ENCODE assay signal across 19 cellular contexts in genomic region chr7:12923971-12924370, GRCh38.
DNase-seq lines count a peak whose midpoint lies in the region; ATAC-seq and TF ChIP-seq lines count a peak whose summit lies in the region.
"Had no signal": no experiment of that assay in that cellular context is flagged by ENCODE, and none has a peak within 500 bp of the region (broad histone marks: within the 10 kb centered on the region; RNA-seq: fewer than 3 reads in every experiment).

No MANE protein-coding gene starts in this region.

- no peak overlapping the region for H3K23ac ChIP-seq in mesendoderm (ENCODE audit: low read length)

- RAD21 ChIA-PET in HCT116 (lab: Charles Lee; ENCODE audit: low non-redundant PET in 1 of 2, low total read pairs in 2 of 2, uncharacterized antibody in 2 of 2, unreplicated experiment in 2 of 2): interaction anchor here in 1 of 2 experiments (0.7 kb wide), 1 partner anchor 236 kb away, joined by 3 read pairs; the partner anchor contains the start of gene ARL4A

- no peaks in the 10 kb centered on the region for H3K9me2 ChIP-seq in HCT116 (ENCODE audit: insufficient read depth)

- no peaks in the 10 kb centered on the region for H3K27me3 ChIP-seq in HCT116 (ENCODE audit: insufficient read depth, low read length)
- H3K27me3 ChIP-seq in mesendoderm (ENCODE audit: insufficient read depth, low read length, poor library complexity): no peaks in the 10 kb centered on the region
- H3K27me3 ChIP-seq: esophagus squamous epithelium, neutrophil had no signal

- no peak overlapping the region for H2BK120ac ChIP-seq in mesendoderm (ENCODE audit: low read depth, low read length)

- no peaks in the 10 kb centered on the region for H3K79me2 ChIP-seq in HCT116 (ENCODE audit: insufficient read depth, low read length)
- no peaks in the 10 kb centered on the region for H3K79me2 ChIP-seq in mesendoderm (ENCODE audit: control insufficient read depth, insufficient read depth, low read length)

- TF ChIP-seq CTCF in HCT116 (IDR thresholded peaks at IDR 0.05 in 2 of 3, conservative IDR thresholded peaks at IDR 0.05 in 1 of 3; ENCODE audit: borderline replicate concordance in 1 of 3, insufficient read depth in 1 of 3, low read depth in 2 of 3, low read length in 2 of 3): no peak
- no peak for TF ChIP-seq CTCF in RWPE1 (conservative IDR thresholded peaks at IDR 0.05; ENCODE audit: low read depth)

- DNase-seq in HCT116 (ENCODE audit: low read depth, low spot score) (peak; percentile 36), RWPE1 (ENCODE audit: low spot score) (peak; percentile 75), mesendoderm (peak; percentile 24), NCI-H1105 treated with DMSO at 0.1 percent for 48 hours (lab: John Stamatoyannopoulos, UW) (no peak), NCI-H524 (lab: John Stamatoyannopoulos, UW) (no peak)
- DNase-seq: activated CD4-positive, alpha-beta memory T cell treated with anti-CD3 and anti-CD28 coated beads for 36 hours; activated effector memory CD4-positive, alpha-beta T cell treated with Interleukin-2 at 50 U/mL for 16 hours; activated naive CD8-positive, alpha-beta T cell treated with anti-CD3 and anti-CD28 coated beads for 36 hours; effector memory CD4-positive, alpha-beta T cell; esophagus squamous epithelium; Karpas-422; NCI-H187 treated with DMSO at 0.1 percent for 48 hours; NCI-H82; SHP77 had no signal

- H3K56ac ChIP-seq in mesendoderm (ENCODE audit: low read length): no peak overlapping the region

- no peaks in the 10 kb centered on the region for H3K79me1 ChIP-seq in mesendoderm (ENCODE audit: low read length)

- H2AFZ ChIP-seq in HCT116 (ENCODE audit: low read depth, low read length, poor library complexity, severe bottlenecking): no peak overlapping the region

- no peak overlapping the region for H4K8ac ChIP-seq in mesendoderm (ENCODE audit: low read depth, low read length)

- H3K27ac ChIP-seq in HCT116 (ENCODE audit: low read depth, low read length): no peak overlapping the region
- H3K27ac ChIP-seq in RWPE1: no peak overlapping the region
- no peak overlapping the region for H3K27ac ChIP-seq in mesendoderm (ENCODE audit: low read depth, low read length)
- H3K27ac ChIP-seq: neutrophil, prostate gland had no signal

- no peak for TF ChIP-seq POLR2A in HCT116 (IDR thresholded peaks at IDR 0.05; ENCODE audit: borderline replicate concordance, extremely low read depth, insufficient read depth, insufficient read length)

- POLR2A ChIA-PET in HCT116 (lab: Charles Lee): no interaction called here
- POLR2A ChIA-PET in RWPE1 (lab: Yijun Ruan, JAX; ENCODE audit: low non-redundant PET): no interaction called here

- H4K20me1 ChIP-seq in HCT116 (ENCODE audit: insufficient read depth): no peaks in the 10 kb centered on the region

- no peaks in the 10 kb centered on the region for H3K9me3 ChIP-seq in HCT116 (ENCODE audit: control insufficient read depth in 1 of 2, insufficient read depth in 1 of 2, low read depth in 1 of 2, low read length in 2 of 2)
- H3K9me3 ChIP-seq: esophagus squamous epithelium, neutrophil, prostate gland had no signal

- no peak overlapping the region for H3K4ac ChIP-seq in mesendoderm (ENCODE audit: low read depth, low read length)

- intact Hi-C loops in HCT116 (cut with micrococcal nuclease): no loop called here

- CTCF ChIA-PET in HCT116 (lab: Charles Lee): no interaction called here
- CTCF ChIA-PET in RWPE1 (lab: Yijun Ruan, JAX): interaction anchor here (0.6 kb wide), 1 partner anchor 19 kb away, joined by 3 read pairs; no protein-coding TSS in a partner anchor

- H3K4me2 ChIP-seq in HCT116 (ENCODE audit: low read length) (no peak overlapping the region), mesendoderm (ENCODE audit: low read length) (no peak overlapping the region)

- H3K4me3 ChIP-seq in HCT116 (replicated peaks in 1 of 2; ENCODE audit: low read depth in 1 of 2, low read length in 2 of 2): no peak overlapping the region
- no peak overlapping the region for H3K4me3 ChIP-seq in mesendoderm (ENCODE audit: low read length)
- H3K4me3 ChIP-seq: esophagus squamous epithelium, prostate gland had no signal

- no CpG with 5 or more reads among the region's 4 CpGs for WGBS in mesendoderm (ENCODE audit: extremely low coverage, insufficient coverage, low lambda C conversion rate)

- ATAC-seq in HCT116 (no peak), esophagus mucosa (peak; percentile 87), HG02763 (IDR thresholded peaks at IDR 0.05; ENCODE audit: unreplicated experiment) (no peak), HG02642 (IDR thresholded peaks at IDR 0.05; ENCODE audit: poor library complexity, unreplicated experiment) (no peak)

- no peak overlapping the region for H2BK5ac ChIP-seq in mesendoderm (ENCODE audit: low read length)

- no TSS peak for BruUV-seq in HCT116 (replicated peaks; lab: Mats Ljungman, UMichigan)

- TF ChIP-seq RAD21 in HCT116 (IDR thresholded peaks at IDR 0.05; ENCODE audit: low read depth): no peak

- H4K5ac ChIP-seq in mesendoderm (ENCODE audit: low read length): no peak overlapping the region

- H3K9ac ChIP-seq in HCT116 (ENCODE audit: low read length): no peak overlapping the region
- H3K9ac ChIP-seq in mesendoderm (ENCODE audit: low read length): no peak overlapping the region

- no peak overlapping the region for H2AK5ac ChIP-seq in mesendoderm (ENCODE audit: low read length)

- no peaks in the 10 kb centered on the region for H3K36me3 ChIP-seq in HCT116 (ENCODE audit: control insufficient read depth in 1 of 2, insufficient read depth in 2 of 2, low read length in 2 of 2)
- H3K36me3 ChIP-seq in mesendoderm (ENCODE audit: control insufficient read depth, insufficient read depth, low read length): no peaks in the 10 kb centered on the region
- H3K36me3 ChIP-seq: esophagus squamous epithelium, neutrophil, prostate gland had no signal

- H3K4me1 ChIP-seq in HCT116 (ENCODE audit: control insufficient read depth in 1 of 2, insufficient read depth in 2 of 2, low read length in 2 of 2) (peaks cover 0 to 11% of the 10 kb centered on the region in 2 experiments; a peak in 2 of 4 replicates), mesendoderm (ENCODE audit: control insufficient read depth, low read depth, low read length) (no peaks in the 10 kb centered on the region)
- H3K4me1 ChIP-seq: prostate gland had no signal

- H3K18ac ChIP-seq in mesendoderm (ENCODE audit: low read length): no peak overlapping the region

- no peak overlapping the region for H2BK15ac ChIP-seq in mesendoderm (replicated peaks; ENCODE audit: low read depth)

TF ChIP-seq in HCT116, 20 proteins besides CTCF, POLR2A, EP300 and RAD21:
- TF ChIP-seq ZFX (IDR thresholded peaks at IDR 0.05) (no peak), SP1 (IDR thresholded peaks at IDR 0.05; ENCODE audit: low read depth) (peak; percentile 34), FOSL1 (IDR thresholded peaks at IDR 0.05; ENCODE audit: low read depth) (peak; percentile 39; the same call in 1 of the 2 replicates), CEBPB (IDR thresholded peaks at IDR 0.05; ENCODE audit: low read depth) (peak; percentile 87)
- TF ChIP-seq, protein P1, sequence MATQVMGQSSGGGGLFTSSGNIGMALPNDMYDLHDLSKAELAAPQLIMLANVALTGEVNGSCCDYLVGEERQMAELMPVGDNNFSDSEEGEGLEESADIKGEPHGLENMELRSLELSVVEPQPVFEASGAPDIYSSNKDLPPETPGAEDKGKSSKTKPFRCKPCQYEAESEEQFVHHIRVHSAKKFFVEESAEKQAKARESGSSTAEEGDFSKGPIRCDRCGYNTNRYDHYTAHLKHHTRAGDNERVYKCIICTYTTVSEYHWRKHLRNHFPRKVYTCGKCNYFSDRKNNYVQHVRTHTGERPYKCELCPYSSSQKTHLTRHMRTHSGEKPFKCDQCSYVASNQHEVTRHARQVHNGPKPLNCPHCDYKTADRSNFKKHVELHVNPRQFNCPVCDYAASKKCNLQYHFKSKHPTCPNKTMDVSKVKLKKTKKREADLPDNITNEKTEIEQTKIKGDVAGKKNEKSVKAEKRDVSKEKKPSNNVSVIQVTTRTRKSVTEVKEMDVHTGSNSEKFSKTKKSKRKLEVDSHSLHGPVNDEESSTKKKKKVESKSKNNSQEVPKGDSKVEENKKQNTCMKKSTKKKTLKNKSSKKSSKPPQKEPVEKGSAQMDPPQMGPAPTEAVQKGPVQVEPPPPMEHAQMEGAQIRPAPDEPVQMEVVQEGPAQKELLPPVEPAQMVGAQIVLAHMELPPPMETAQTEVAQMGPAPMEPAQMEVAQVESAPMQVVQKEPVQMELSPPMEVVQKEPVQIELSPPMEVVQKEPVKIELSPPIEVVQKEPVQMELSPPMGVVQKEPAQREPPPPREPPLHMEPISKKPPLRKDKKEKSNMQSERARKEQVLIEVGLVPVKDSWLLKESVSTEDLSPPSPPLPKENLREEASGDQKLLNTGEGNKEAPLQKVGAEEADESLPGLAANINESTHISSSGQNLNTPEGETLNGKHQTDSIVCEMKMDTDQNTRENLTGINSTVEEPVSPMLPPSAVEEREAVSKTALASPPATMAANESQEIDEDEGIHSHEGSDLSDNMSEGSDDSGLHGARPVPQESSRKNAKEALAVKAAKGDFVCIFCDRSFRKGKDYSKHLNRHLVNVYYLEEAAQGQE (IDR thresholded peaks at IDR 0.05; ENCODE audit: low read depth): no peak

Comparison
In these comparisons a context has a peak if more than half of its experiments do, and no peak if none do; other contexts are left out.
1. DNase-seq: peak in HCT116 (single experiment), RWPE1 (single experiment) and mesendoderm (single experiment); none in NCI-H1105 treated with DMSO at 0.1 percent for 48 hours (single experiment) and NCI-H524 (0 of 2).